Comparison of ENCODE assay signal across 31 cellular contexts in genomic region chr18:66621816-66622576, GRCh38. TPM values are rescaled to one million over a fixed set of nuclear protein-coding genes. Genes with fewer than 3 reads are reported as not detected.
"Had no signal": no experiment of that assay in that cellular context is flagged by ENCODE, and none has a peak within 500 bp of the region (broad histone marks: within the 10 kb centered on the region; RNA-seq: fewer than 3 reads in every experiment).

No MANE protein-coding gene starts in this region.

- H3K27ac Mint-ChIP-seq: activated naive CD4-positive, alpha-beta T cell treated with anti-CD3 and anti-CD28 coated beads, Interleukin-2, amount 50 U/mL, for 72 hours; activated naive CD8-positive, alpha-beta T cell treated with anti-CD3 and anti-CD28 coated beads, Interleukin-2, amount 50 U/mL, for 24 hours; T-cell had no signal

- H3K27me3 Mint-ChIP-seq: activated naive CD8-positive, alpha-beta T cell treated with anti-CD3 and anti-CD28 coated beads, Interleukin-2, amount 50 U/mL, for 24 hours; T-cell had no signal

- H3K4me3 Mint-ChIP-seq: activated naive CD8-positive, alpha-beta T cell treated with anti-CD3 and anti-CD28 coated beads, Interleukin-2, amount 50 U/mL, for 24 hours; activated T-cell treated with anti-CD3 and anti-CD28 coated beads, Interleukin-2, amount 50 U/mL, for 4 hours; T-cell had no signal

- H3K36me3 Mint-ChIP-seq: activated naive CD4-positive, alpha-beta T cell treated with anti-CD3 and anti-CD28 coated beads, Interleukin-2, amount 50 U/mL, for 72 hours; T-cell had no signal

- ATAC-seq: activated CD4-positive, CD25-positive, alpha-beta regulatory T cell treated with anti-CD3 and anti-CD28 coated beads, Interleukin-2, amount 50 U/mL, for 24 hours; activated naive CD4-positive, alpha-beta T cell treated with anti-CD3 and anti-CD28 coated beads, Interleukin-2, amount 50 U/mL, for 72 hours; activated naive CD8-positive, alpha-beta T cell treated with anti-CD3 and anti-CD28 coated beads, Interleukin-2, amount 50 U/mL, for 24 hours; activated T-cell treated with anti-CD3 and anti-CD28 coated beads, Interleukin-2, amount 50 U/mL, for 4 hours; body of pancreas; Panc1; Right ventricle myocardium inferior; T-cell had no signal

- H3K4me3 ChIP-seq: ascending aorta, body of pancreas, SK-N-MC had no signal

- H3K4me1 Mint-ChIP-seq: activated naive CD8-positive, alpha-beta T cell treated with anti-CD3 and anti-CD28 coated beads, Interleukin-2, amount 50 U/mL, for 24 hours; T-cell had no signal

- DNase-seq: activated CD4-positive, alpha-beta T cell treated with anti-CD3 and anti-CD28 coated beads for 48 hours; activated CD4-positive, alpha-beta T cell treated with anti-CD3 and anti-CD28 coated beads, Interleukin-2, amount 50 U/mL, for 4 hours; activated CD8-positive, alpha-beta memory T cell treated with anti-CD3 and anti-CD28 coated beads for 24 hours; activated effector memory CD4-positive, alpha-beta T cell treated with anti-CD3 and anti-CD28 coated beads, Interleukin-2, amount 50 U/mL, for 16 hours; activated naive CD4-positive, alpha-beta T cell treated with Interleukin-2 at 50 U/mL for 16 hours; activated naive CD8-positive, alpha-beta T cell treated with anti-CD3 and anti-CD28 coated beads, Interleukin-2, amount 50 U/mL, for 24 hours; activated T-cell treated with anti-CD3 and anti-CD28 coated beads, Interleukin-2, amount 50 U/mL, for 4 hours; amniotic stem cell; body of pancreas; central memory CD4-positive, alpha-beta T cell; KG1; NCI-H1092; NCI-H1417 treated with DMSO at 0.1 percent for 48 hours; NCI-H1694 treated with DMSO at 0.1 percent for 48 hours; NCI-H2029 treated with DMSO at 0.1 percent for 48 hours; NCI-H446; NCI-H524 treated with DMSO at 0.1 percent for 48 hours; NCI-H748 treated with DMSO at 0.1 percent for 48 hours; OCI-M1; RPMI8226; T-cell; T-helper 2 cell; T1000 had no signal

RNA-seq across cellular contexts. Expression of gene CDH19, which starts 18.1 kb away (rescaled TPM):
- total RNA-seq: activated naive CD4-positive, alpha-beta T cell treated with anti-CD3 and anti-CD28 coated beads, Interleukin-2, amount 50 U/mL, for 72 hours; activated T-cell treated with anti-CD3 and anti-CD28 coated beads, Interleukin-2, amount 50 U/mL, for 4 hours; LHCN-M2; MCF 10A; T-cell had no signal
